1 cellular context compared by ENCODE assay signal in the genomic region with DNA sequence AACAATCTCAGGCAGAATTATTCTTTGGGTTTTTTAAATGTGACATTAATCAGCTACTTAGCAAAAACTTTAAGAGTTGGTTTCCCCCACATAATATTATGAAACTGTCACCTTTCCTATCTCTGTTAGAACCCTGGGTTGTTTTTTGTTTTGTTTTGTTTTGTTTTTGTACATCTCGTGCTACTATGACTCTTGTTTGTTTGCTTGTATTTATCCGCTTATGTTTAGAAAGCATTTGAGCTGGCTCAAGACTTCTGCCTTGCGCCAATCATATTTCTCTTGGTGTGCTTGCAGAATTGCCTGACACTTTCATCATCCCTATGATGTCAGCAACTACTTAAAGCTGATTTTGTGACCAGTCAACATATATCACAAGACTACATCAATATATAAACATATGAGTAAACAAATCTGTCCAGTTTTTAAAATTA.
TF ChIP-seq lines count a peak whose summit lies in the region.

No MANE protein-coding gene starts in this region.

TF ChIP-seq in HepG2, 621 proteins besides CTCF, POLR2A, EP300 and RAD21 (continued from another document):
- TF ChIP-seq, protein P1, sequence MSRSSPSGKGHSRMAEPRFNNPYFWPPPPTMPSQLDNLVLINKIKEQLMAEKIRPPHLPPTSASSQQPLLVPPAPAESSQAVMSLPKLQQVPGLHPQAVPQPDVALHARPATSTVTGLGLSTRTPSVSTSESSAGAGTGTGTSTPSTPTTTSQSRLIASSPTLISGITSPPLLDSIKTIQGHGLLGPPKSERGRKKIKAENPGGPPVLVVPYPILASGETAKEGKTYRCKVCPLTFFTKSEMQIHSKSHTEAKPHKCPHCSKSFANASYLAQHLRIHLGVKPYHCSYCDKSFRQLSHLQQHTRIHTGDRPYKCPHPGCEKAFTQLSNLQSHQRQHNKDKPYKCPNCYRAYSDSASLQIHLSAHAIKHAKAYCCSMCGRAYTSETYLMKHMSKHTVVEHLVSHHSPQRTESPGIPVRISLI (CRISPR knock-in tag; IDR thresholded peaks at IDR 0.05; ENCODE audit: borderline replicate concordance): no peak
- TF ChIP-seq TEAD2 (CRISPR knock-in tag; IDR thresholded peaks at IDR 0.05): no peak
- no peak for TF ChIP-seq ZNF724P (CRISPR knock-in tag; IDR thresholded peaks at IDR 0.05; ENCODE audit: borderline replicate concordance)
